ENCODE assay signal across 14 cellular contexts in the genomic region with DNA sequence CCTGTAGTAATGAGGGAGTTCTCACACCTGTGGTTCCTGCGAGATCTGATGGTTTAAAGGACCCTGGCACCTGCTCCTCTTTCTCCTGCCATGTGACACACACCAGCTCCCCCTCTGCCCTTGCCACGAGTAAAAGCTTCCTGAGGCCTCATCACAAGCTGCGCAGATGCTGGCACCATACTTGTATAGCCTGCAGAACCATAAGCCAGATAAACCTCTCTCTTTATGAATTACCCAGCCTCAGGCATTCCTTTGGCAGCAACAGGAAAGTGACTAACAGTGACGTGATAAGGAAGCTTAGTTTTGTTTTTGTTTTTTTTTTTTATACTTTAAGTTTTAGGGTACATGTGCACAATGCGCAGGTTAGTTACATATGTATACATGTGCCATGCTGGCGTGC.
DNase-seq lines count a peak whose midpoint lies in the region; ATAC-seq, FAIRE-seq and TF ChIP-seq lines count a peak whose summit lies in the region.
"Had no signal": no experiment of that assay in that cellular context is flagged by ENCODE, and none has a peak within 500 bp of the region (broad histone marks: within the 10 kb centered on the region; RNA-seq: fewer than 3 reads in every experiment).

No MANE protein-coding gene starts in this region.

- 81 to 87% (median 85%) methylated on average over 6 of the region's 6 CpGs for WGBS in psoas muscle, 3 donors

- H3K4me1 Mint-ChIP-seq in CD4-positive, alpha-beta memory T cell: peaks cover 2 to 9% (median 5%) of the 10 kb centered on the region in 4 donors
- H3K4me1 Mint-ChIP-seq in chondrocyte (ENCODE audit: low read depth): peaks cover 89% of the 10 kb centered on the region
- H3K4me1 Mint-ChIP-seq in T-helper 2 cell treated with Interferon-gamma antibody and Interleukin-4, amounts not matched to agents 5 μg/mL and 100 μg/mL, for 36 hours (ENCODE audit: low read depth): peaks cover 9% of the 10 kb centered on the region

- no peak for TF ChIP-seq CTCF in chondrocyte (IDR thresholded peaks at IDR 0.05)
- TF ChIP-seq CTCF in kidney (IDR thresholded peaks at IDR 0.05; ENCODE audit: borderline replicate concordance, extremely low read depth, insufficient read depth): no peak
- TF ChIP-seq CTCF in dorsolateral prefrontal cortex (IDR thresholded peaks at IDR 0.05 in 54 of 56, conservative IDR thresholded peaks at IDR 0.05 in 2 of 56; ENCODE audit: low read depth in 1 of 56, partially characterized antibody in 56 of 56): no peak
- no peak for TF ChIP-seq CTCF in psoas muscle (IDR thresholded peaks at IDR 0.05)

- ATAC-seq in psoas muscle: no peak
- ATAC-seq: CD8-positive, alpha-beta T cell; left colon; naive thymus-derived CD8-positive, alpha-beta T cell had no signal

- no peaks in the 10 kb centered on the region for H3K9me3 Mint-ChIP-seq in CD4-positive, alpha-beta memory T cell
- H3K9me3 Mint-ChIP-seq in chondrocyte (ENCODE audit: low read depth): peaks cover 3% of the 10 kb centered on the region
- no peaks in the 10 kb centered on the region for H3K9me3 Mint-ChIP-seq in T-helper 2 cell treated with Interferon-gamma antibody and Interleukin-4, amounts not matched to agents 5 μg/mL and 100 μg/mL, for 36 hours
- H3K9me3 Mint-ChIP-seq: CD8-positive, alpha-beta T cell; naive thymus-derived CD8-positive, alpha-beta T cell had no signal

- no peak for DNase-seq in CD4-positive, alpha-beta memory T cell
- DNase-seq in MG63: peak; percentile 15
- DNase-seq in chondrocyte (ENCODE audit: low spot score): no peak
- peak; percentile 43 for DNase-seq in kidney tubule cell (ENCODE audit: low spot score)
- DNase-seq in T-helper 2 cell treated with Interferon-gamma antibody and Interleukin-4, amounts not matched to agents 5 μg/mL and 100 μg/mL, for 36 hours (ENCODE audit: low spot score): no peak
- no peak for DNase-seq in kidney
- DNase-seq in dorsolateral prefrontal cortex: no peak
- DNase-seq in psoas muscle: no peak
- DNase-seq: activated CD8-positive, alpha-beta memory T cell treated with anti-CD3 and anti-CD28 coated beads for 24 hours; CD8-positive, alpha-beta T cell; left colon; naive thymus-derived CD8-positive, alpha-beta T cell; NCI-H1092 treated with DMSO at 0.1 percent for 48 hours; NCI-H510A had no signal

- H3K36me3 ChIP-seq in CD4-positive, alpha-beta memory T cell (ENCODE audit: insufficient read depth, low read length): peaks cover 25% of the 10 kb centered on the region
- H3K36me3 ChIP-seq in MG63: peaks cover 62% of the 10 kb centered on the region
- H3K36me3 ChIP-seq in kidney (ENCODE audit: control insufficient read depth in 1 of 2, insufficient read depth in 2 of 2, low read length in 2 of 2): no peaks in the 10 kb centered on the region
- peaks cover 0 to 10% of the 10 kb centered on the region in 2 donors for H3K36me3 ChIP-seq in psoas muscle (ENCODE audit: insufficient read depth in 1 of 2, low read depth in 1 of 2)

- H3K27me3 Mint-ChIP-seq in CD4-positive, alpha-beta memory T cell: no peaks in the 10 kb centered on the region
- no peaks in the 10 kb centered on the region for H3K27me3 Mint-ChIP-seq in chondrocyte (ENCODE audit: low read depth)
- H3K27me3 Mint-ChIP-seq in T-helper 2 cell treated with Interferon-gamma antibody and Interleukin-4, amounts not matched to agents 5 μg/mL and 100 μg/mL, for 36 hours (ENCODE audit: low read depth): no peaks in the 10 kb centered on the region
- H3K27me3 Mint-ChIP-seq: naive thymus-derived CD8-positive, alpha-beta T cell had no signal

- peak overlapping the region in 4 of 7 donors; percentile 18 to 87 (median 50) for H3K27ac Mint-ChIP-seq in CD4-positive, alpha-beta memory T cell
- peak overlapping the region; percentile 89 for H3K27ac Mint-ChIP-seq in chondrocyte (ENCODE audit: unreplicated experiment)
- no peak overlapping the region for H3K27ac Mint-ChIP-seq in T-helper 2 cell treated with Interferon-gamma antibody and Interleukin-4, amounts not matched to agents 5 μg/mL and 100 μg/mL, for 36 hours
- H3K27ac Mint-ChIP-seq: CD8-positive, alpha-beta T cell; naive thymus-derived CD8-positive, alpha-beta T cell had no signal

- FAIRE-seq in kidney (lab: Jason Lieb, UNC): no peak

- H3K27ac ChIP-seq in CD4-positive, alpha-beta memory T cell (ENCODE audit: low read depth, low read length): no peak overlapping the region
- no peak overlapping the region for H3K27ac ChIP-seq in kidney (ENCODE audit: low read depth in 2 of 2, low read length in 2 of 2)
- H3K27ac ChIP-seq in dorsolateral prefrontal cortex: peak overlapping the region in 2 of 59 donors; percentile 9 to 23
- H3K27ac ChIP-seq in psoas muscle: no peak overlapping the region

- CTCF ChIA-PET in CD4-positive, alpha-beta memory T cell (lab: Charles Lee; ENCODE audit: partially characterized antibody): interaction anchor here (1.3 to 2.8 kb wide), 5 partner anchors 8 to 178 kb away, joined by 3 to 7 read pairs (median 4); no protein-coding TSS in a partner anchor

- H3K4me1 ChIP-seq in CD4-positive, alpha-beta memory T cell (ENCODE audit: insufficient read depth, low read length): peaks cover 7% of the 10 kb centered on the region
- peaks cover 36 to 50% of the 10 kb centered on the region in 2 donors for H3K4me1 ChIP-seq in kidney (ENCODE audit: control insufficient read depth in 1 of 2, insufficient read depth in 1 of 2, low read depth in 1 of 2, low read length in 2 of 2)
- peaks cover 37% of the 10 kb centered on the region for H3K4me1 ChIP-seq in psoas muscle

- POLR2A ChIA-PET in CD4-positive, alpha-beta memory T cell (lab: Charles Lee; ENCODE audit: partially characterized antibody): no interaction called here

- H3K27me3 ChIP-seq in CD4-positive, alpha-beta memory T cell (ENCODE audit: insufficient read depth, low read length): no peaks in the 10 kb centered on the region
- H3K27me3 ChIP-seq in MG63 (no peaks in the 10 kb centered on the region), dorsolateral prefrontal cortex (no peaks in the 10 kb centered on the region), psoas muscle (ENCODE audit: insufficient read depth in 3 of 3, low read length in 2 of 3) (no peaks in the 10 kb centered on the region)

- H3K4me3 Mint-ChIP-seq in CD4-positive, alpha-beta memory T cell: no peak overlapping the region
- H3K4me3 Mint-ChIP-seq in chondrocyte (ENCODE audit: unreplicated experiment): no peak overlapping the region
- no peak overlapping the region for H3K4me3 Mint-ChIP-seq in T-helper 2 cell treated with Interferon-gamma antibody and Interleukin-4, amounts not matched to agents 5 μg/mL and 100 μg/mL, for 36 hours
- H3K4me3 Mint-ChIP-seq: CD8-positive, alpha-beta T cell; naive thymus-derived CD8-positive, alpha-beta T cell had no signal

- intact Hi-C loops in CD4-positive, alpha-beta memory T cell (cut with micrococcal nuclease): no loop called here
- intact Hi-C loops in kidney (cut with DNase I) (loop anchor here (10.0 kb wide), 1 partner anchor 176 kb away; no protein-coding TSS in a partner anchor), dorsolateral prefrontal cortex (cut with DNase I) (loop anchor here (5.0 to 10.0 kb wide), 5 partner anchors 129 to 614 kb away; partner anchors contain the start of genes AFAP1 (in 1 of the 2) and SORCS2 (in 1 of the 2)), psoas muscle (cut with DNase I) (loop anchor here in 1 of 2 donors (5.0 kb wide), 1 partner anchor 119 kb away; no protein-coding TSS in a partner anchor)

- peaks cover 32 to 44% of the 10 kb centered on the region in 2 donors for H3K36me3 Mint-ChIP-seq in CD4-positive, alpha-beta memory T cell
- peaks cover 19% of the 10 kb centered on the region for H3K36me3 Mint-ChIP-seq in chondrocyte (ENCODE audit: low read depth)
- H3K36me3 Mint-ChIP-seq in T-helper 2 cell treated with Interferon-gamma antibody and Interleukin-4, amounts not matched to agents 5 μg/mL and 100 μg/mL, for 36 hours (ENCODE audit: low read depth): peaks cover 4% of the 10 kb centered on the region

- no peaks in the 10 kb centered on the region for H3K9me3 ChIP-seq in CD4-positive, alpha-beta memory T cell (ENCODE audit: control insufficient read depth in 1 of 2, low read length in 2 of 2)
- H3K9me3 ChIP-seq in MG63 (peaks cover 10% of the 10 kb centered on the region), kidney (ENCODE audit: control insufficient read depth in 1 of 2, low read length in 2 of 2) (no peaks in the 10 kb centered on the region), psoas muscle (no peaks in the 10 kb centered on the region)

- no peak overlapping the region for H3K9ac ChIP-seq in kidney (ENCODE audit: low read length in 2 of 2)

- H3K4me3 ChIP-seq in CD4-positive, alpha-beta memory T cell (ENCODE audit: low read length in 2 of 2): no peak overlapping the region
- no peak overlapping the region for H3K4me3 ChIP-seq in MG63
- no peak overlapping the region for H3K4me3 ChIP-seq in kidney (ENCODE audit: low read length in 2 of 2)
- H3K4me3 ChIP-seq in dorsolateral prefrontal cortex: no peak overlapping the region
- no peak overlapping the region for H3K4me3 ChIP-seq in psoas muscle

Comparison
In these comparisons a context has a peak if more than half of its experiments do, and no peak if none do; other contexts are left out.
1. DNase-seq: peak in MG63 (single experiment) and kidney tubule cell (single experiment); none in CD4-positive, alpha-beta memory T cell (0 of 5), chondrocyte (single experiment), T-helper 2 cell treated with Interferon-gamma antibody and Interleukin-4, amounts not matched to agents 5 μg/mL and 100 μg/mL, for 36 hours (single experiment), kidney (single experiment), dorsolateral prefrontal cortex (0 of 10) and psoas muscle (0 of 2).